In genomic region chr11:124920870-124921609, GRCh38 we compare ENCODE assay signal across 8 cellular contexts. TPM values are rescaled to one million over a fixed set of nuclear protein-coding genes. Genes with fewer than 3 reads are reported as not detected.
DNase-seq lines count a peak whose midpoint lies in the region; ATAC-seq and TF ChIP-seq lines count a peak whose summit lies in the region.

No MANE protein-coding gene starts in this region.

- no peak for TF ChIP-seq POLR2A in stomach (IDR thresholded peaks at IDR 0.05)

- peak overlapping the region; percentile 14 to 68 (median 50) for H3K27ac ChIP-seq in stomach

- no peaks in the 10 kb centered on the region for H3K36me3 ChIP-seq in neuron (ENCODE audit: insufficient read depth, low read length)
- no peaks in the 10 kb centered on the region for H3K36me3 ChIP-seq in stomach

- 6 to 17% (median 10%) methylated on average over 40 to 82 of the region's 82 CpGs for WGBS in stomach, 5 donors

- TF ChIP-seq EP300 in stomach (IDR thresholded peaks at IDR 0.05), result no peak

- H2AFZ ChIP-seq in neuron (ENCODE audit: low read depth, low read length), result peak overlapping the region; percentile 24

- H3K27me3 ChIP-seq in neuron (ENCODE audit: insufficient read depth, low read length) (peaks cover 34% of the 10 kb centered on the region), stomach (peaks cover 0 to 39% (median 15%) of the 10 kb centered on the region in 3 donors)

- no peak for ATAC-seq in GM21528 (IDR thresholded peaks at IDR 0.05; ENCODE audit: low FRiP score, unreplicated experiment)

- DNase-seq in GM19238 (ENCODE audit: insufficient read length, low spot score), result peak; percentile 57
- DNase-seq in NCI-H2196 (lab: John Stamatoyannopoulos, UW; ENCODE audit: unreplicated experiment), result peak; percentile 67
- peak; percentile 21 to 60 for DNase-seq in activated T-helper 1 cell treated with anti-CD3 and anti-CD28 coated beads, Interleukin-2, amount 50 U/mL, for 16 hours (ENCODE audit: low read depth in 1 of 2, low spot score in 1 of 2)
- peak; percentile 76 for DNase-seq in fibroblast of villous mesenchyme (ENCODE audit: low read depth)
- peak; percentile 54 for DNase-seq in stomach
- no peak for DNase-seq in NCI-H774 (lab: John Stamatoyannopoulos, UW)

- TF ChIP-seq CTCF in fibroblast of villous mesenchyme (IDR thresholded peaks at IDR 0.05; ENCODE audit: insufficient read depth, low read depth, low read length) (no peak), stomach (IDR thresholded peaks at IDR 0.05) (no peak)

- H3K4me3 ChIP-seq in fibroblast of villous mesenchyme (ENCODE audit: low read depth, low read length) (peak overlapping the region; percentile 51), neuron (ENCODE audit: low read length) (peak overlapping the region; percentile 32), stomach (peak overlapping the region; percentile 45 to 49 (median 46))

- no peaks in the 10 kb centered on the region for H3K4me1 ChIP-seq in neuron (ENCODE audit: insufficient read depth, low read length)
- H3K4me1 ChIP-seq in stomach, result peaks cover 7 to 11% (median 9%) of the 10 kb centered on the region in 4 donors

- peaks cover 4% of the 10 kb centered on the region for H3K9me3 ChIP-seq in neuron (ENCODE audit: low read length)
- no peaks in the 10 kb centered on the region for H3K9me3 ChIP-seq in stomach

- intact Hi-C loops in stomach (cut with DNase I; ENCODE audit: low total_unique reads), result no loop called here

RNA-seq across cellular contexts. Expression of gene HEPN1, which starts 2.0 kb away (rescaled TPM):
- total RNA-seq in fibroblast of villous mesenchyme, result not detected in 2 replicates
- total RNA-seq in stomach, result not detected
- not detected for polyA plus RNA-seq in stomach

RNA-seq across cellular contexts. Expression of gene HEPACAM, which starts 14.8 kb away (rescaled TPM):
- total RNA-seq in fibroblast of villous mesenchyme, result under 0.01 and 0.86 TPM in 2 replicates
- not detected for total RNA-seq in stomach
- polyA plus RNA-seq in stomach, result under 1 TPM in 1 of 3 donors, not detected in 2; 0.10 TPM

RNA-seq across cellular contexts. Expression of gene ROBO4, which starts 23.4 kb away (rescaled TPM):
- under 0.01 and 0.86 TPM in 2 replicates for total RNA-seq in fibroblast of villous mesenchyme
- 10 to 100 TPM in 3 of 5 donors, 1 to 10 TPM in 2; 1.8 to 49.6 (median 12.1) TPM for total RNA-seq in stomach
- polyA plus RNA-seq in stomach, result 1 to 10 TPM; 2.0 to 2.7 (median 2.6) TPM

RNA-seq across cellular contexts. Expression of gene CCDC15, which starts 33.0 kb away (rescaled TPM):
- total RNA-seq in fibroblast of villous mesenchyme (2.6 and 3.5 TPM in 2 replicates), stomach (10 to 100 TPM in 1 of 5 donors, 1 to 10 TPM in 3, under 1 TPM in 1; 0.43 to 15.6 (median 1.8) TPM)
- polyA plus RNA-seq in stomach, result under 1 TPM; 0.31 to 0.68 (median 0.61) TPM

RNA-seq across cellular contexts. Expression of gene ROBO3, which starts 55.8 kb away (rescaled TPM):
- total RNA-seq in fibroblast of villous mesenchyme, result 6.5 and 18.7 TPM in 2 replicates
- total RNA-seq in stomach, result 10 to 100 TPM in 2 of 5 donors, 1 to 10 TPM in 2, not detected in 1; 1.7 to 39.1 (median 14.8) TPM
- polyA plus RNA-seq in stomach, result 10 to 100 TPM in 1 of 3 donors, 1 to 10 TPM in 2; 2.4 to 14.2 (median 4.8) TPM
